In the genomic region with DNA sequence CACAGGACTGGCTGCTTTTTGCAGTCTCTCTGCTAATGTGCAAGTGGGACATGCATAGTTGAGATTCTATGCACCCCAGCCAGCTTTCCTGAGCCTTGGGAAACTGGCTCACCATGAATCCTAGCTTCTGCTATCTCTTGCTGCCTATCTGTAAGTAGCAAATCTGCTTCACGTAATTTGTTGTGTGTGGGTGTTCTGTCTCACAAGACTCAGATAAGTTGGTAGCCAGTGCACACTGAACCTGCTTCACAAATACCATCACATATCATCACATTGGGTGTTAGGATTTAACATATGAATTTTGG, we compare ENCODE assay signal across 21 cellular contexts. TPM values are rescaled to one million over a fixed set of nuclear protein-coding genes. Genes with fewer than 3 reads are reported as not detected.
A peak's percentile ranks its signal among the peaks of the same experiment; 100 is the strongest.
DNase-seq lines count a peak whose midpoint lies in the region; ATAC-seq and TF ChIP-seq lines count a peak whose summit lies in the region.
"Had no signal": no experiment of that assay in that cellular context is flagged by ENCODE, and none has a peak within 500 bp of the region (broad histone marks: within the 10 kb centered on the region; RNA-seq: fewer than 3 reads in every experiment).

No MANE protein-coding gene starts in this region.

- no peak for TF ChIP-seq RAD21 in IMR-90 (IDR thresholded peaks at IDR 0.05; ENCODE audit: low read length)

- dilution Hi-C loops in IMR-90 (cut with HindIII; ENCODE audit: low sequenced_read_pairs, unreplicated experiment): no loop called here

- H3K36me3 ChIP-seq in IMR-90 (ENCODE audit: control insufficient read depth, insufficient read depth, low read length) (no peaks in the 10 kb centered on the region), testis (ENCODE audit: low read depth, missing control alignments) (no peaks in the 10 kb centered on the region), PC-9 (ENCODE audit: low read depth) (no peaks in the 10 kb centered on the region)
- H3K36me3 ChIP-seq: colonic mucosa, HAP-1, sigmoid colon had no signal

- CTCF ChIA-PET in IMR-90 (lab: Yijun Ruan, JAX) (no interaction called here), PC-9 (lab: Charles Lee) (no interaction called here)

- H2BK5ac ChIP-seq in IMR-90 (ENCODE audit: low read depth, low read length, poor library complexity, severe bottlenecking): peak overlapping the region; percentile 73

- H3K4me1 ChIP-seq in IMR-90 (ENCODE audit: control insufficient read depth, insufficient read depth, low read length): peaks cover 6% of the 10 kb centered on the region
- no peaks in the 10 kb centered on the region for H3K4me1 ChIP-seq in testis
- no peaks in the 10 kb centered on the region for H3K4me1 ChIP-seq in PC-9 (replicated peaks; ENCODE audit: insufficient read depth)
- H3K4me1 ChIP-seq: body of pancreas, colonic mucosa, HAP-1, parathyroid adenoma, sigmoid colon had no signal

- H3K9ac ChIP-seq in IMR-90 (ENCODE audit: low read depth, low read length): no peak overlapping the region
- H3K9ac ChIP-seq: parathyroid adenoma had no signal

- peak overlapping the region in 1 of 2 experiments; percentile 46; a peak in 1 of 4 replicates for H4K8ac ChIP-seq in IMR-90 (ENCODE audit: low read depth in 2 of 2, low read length in 2 of 2)

- H3K4ac ChIP-seq in IMR-90 (ENCODE audit: low read depth, low read length): peak overlapping the region; percentile 68

- BruUV-seq in IMR-90 (replicated peaks; lab: Mats Ljungman, UMichigan) (no TSS peak), PC-9 (replicated peaks; lab: Mats Ljungman, UMichigan) (no TSS peak)

- H3F3A ChIP-seq in PC-9 (ENCODE audit: insufficient read depth, low read depth): no peaks in the 10 kb centered on the region

- H2AK9ac ChIP-seq in IMR-90 (replicated peaks; ENCODE audit: low read depth, low read length, poor library complexity): no peak overlapping the region

- H3K14ac ChIP-seq in IMR-90 (replicated peaks; ENCODE audit: low read depth, low read length): 0 out of 2 replicates have a peak overlapping the region, but pooled peaks have one; percentile 27

- H3K4me2 ChIP-seq in IMR-90 (ENCODE audit: low read depth, low read length): no peak overlapping the region
- H3K4me2 ChIP-seq in PC-9: no peak overlapping the region

- no peak overlapping the region for H4K5ac ChIP-seq in IMR-90 (ENCODE audit: low read depth, low read length)

- DNase-seq in IMR-90: peak; percentile 29
- DNase-seq in testis: peak; percentile 19
- DNase-seq in HuH-7 (ENCODE audit: low spot score): no peak
- no peak for DNase-seq in PC-9
- no peak for DNase-seq in stimulated activated CD4-positive, alpha-beta T cell treated with anti-CD3 and anti-CD28 coated beads, Interleukin-1b, Interleukin-23, amount 100 ng/mL, for 48 hours
- DNase-seq: activated CD8-positive, alpha-beta memory T cell treated with anti-CD3 and anti-CD28 coated beads for 24 hours; body of pancreas; colonic mucosa; islet precursor cell; natural killer cell; NCI-H1105 treated with DMSO at 0.1 percent for 48 hours; NCI-H2107; NCI-H526 treated with DMSO at 0.1 percent for 48 hours; sigmoid colon; stimulated activated CD4-positive, alpha-beta T cell treated with anti-CD3 and anti-CD28 coated beads, Interleukin-2, amount 100 ng/mL, for 24 hours; T-helper 9 cell had no signal

- H3K23ac ChIP-seq in IMR-90 (ENCODE audit: low read depth, low read length): no peak overlapping the region

- H4K91ac ChIP-seq in IMR-90 (ENCODE audit: insufficient read depth, low read depth, low read length): peak overlapping the region; percentile 73; the same call in 1 of the 2 replicates

- H2AK5ac ChIP-seq in IMR-90 (ENCODE audit: low read depth, low read length): peak overlapping the region; percentile 62; the same call in 1 of the 2 replicates

- in situ Hi-C loops in IMR-90 (cut with MboI; ENCODE audit: low sequenced_read_pairs): no loop called here

- peak overlapping the region; percentile 81; the same call in 1 of the 2 replicates for H3K18ac ChIP-seq in IMR-90 (ENCODE audit: low read depth, low read length)

- ATAC-seq in GM19395 (IDR thresholded peaks at IDR 0.05; ENCODE audit: unreplicated experiment): peak; percentile 19
- peak; percentile 16 for ATAC-seq in HG02852 (IDR thresholded peaks at IDR 0.05; ENCODE audit: unreplicated experiment)
- ATAC-seq in IMR-90 (ENCODE audit: low read depth): no peak; the same call in 1 of the 2 replicates
- ATAC-seq: activated CD4-positive, CD25-positive, alpha-beta regulatory T cell treated with anti-CD3 and anti-CD28 coated beads, Interleukin-2, amount 50 U/mL, for 24 hours; body of pancreas; natural killer cell had no signal

- no peak overlapping the region; the same call in 1 of the 2 replicates for H3K56ac ChIP-seq in IMR-90 (ENCODE audit: extremely low read depth, insufficient read depth, low read length)

- peaks cover 7% of the 10 kb centered on the region; the same call in 1 of the 2 replicates for H3K9me1 ChIP-seq in IMR-90 (ENCODE audit: insufficient read depth, low read length)

- TF ChIP-seq CTCF in IMR-90 (conservative IDR thresholded peaks at IDR 0.05; ENCODE audit: low read depth, low read length) (no peak), testis (IDR thresholded peaks at IDR 0.05) (no peak), PC-9 (conservative IDR thresholded peaks at IDR 0.05) (no peak)

- H3K4me3 ChIP-seq in IMR-90 (ENCODE audit: insufficient read depth, low read depth, low read length): no peak overlapping the region
- no peak overlapping the region for H3K4me3 ChIP-seq in testis
- no peak overlapping the region for H3K4me3 ChIP-seq in PC-9
- H3K4me3 ChIP-seq: body of pancreas, colonic mucosa, HAP-1, sigmoid colon had no signal

- peak overlapping the region; percentile 84; the same call in 1 of the 2 replicates for H2BK20ac ChIP-seq in IMR-90 (ENCODE audit: low read depth, low read length)

- H2AFZ ChIP-seq in IMR-90 (replicated peaks; ENCODE audit: low read length, poor library complexity) (no peak overlapping the region), PC-9 (no peak overlapping the region)
- H2AFZ ChIP-seq: parathyroid adenoma had no signal

- POLR2A ChIA-PET in IMR-90 (lab: Charles Lee; ENCODE audit: unreplicated experiment): no interaction called here
- POLR2A ChIA-PET in PC-9 (lab: Charles Lee; ENCODE audit: unreplicated experiment): no interaction called here

- H3K27me3 ChIP-seq in IMR-90 (ENCODE audit: control insufficient read depth, insufficient read depth, low read length) (no peaks in the 10 kb centered on the region), testis (no peaks in the 10 kb centered on the region), PC-9 (ENCODE audit: insufficient read depth, low read depth) (no peaks in the 10 kb centered on the region)
- H3K27me3 ChIP-seq: body of pancreas, colonic mucosa, sigmoid colon had no signal

- peak overlapping the region; percentile 74 for H2BK120ac ChIP-seq in IMR-90 (ENCODE audit: low read depth, low read length)

- no peaks in the 10 kb centered on the region for H3K79me2 ChIP-seq in PC-9 (ENCODE audit: low read depth)
- H3K79me2 ChIP-seq: parathyroid adenoma had no signal

- TF ChIP-seq POLR2A in IMR-90 (IDR thresholded peaks at IDR 0.05; ENCODE audit: low read depth, low read length) (no peak), testis (IDR thresholded peaks at IDR 0.05) (no peak)

- peak overlapping the region; percentile 49; the same call in 2 of the 3 replicates for H2BK15ac ChIP-seq in IMR-90 (ENCODE audit: low read depth, low read length)

- no peaks in the 10 kb centered on the region for H3K9me2 ChIP-seq in PC-9 (ENCODE audit: insufficient read depth)

- no CpG with 5 or more reads among the region's 1 CpG for WGBS in IMR-90 (ENCODE audit: extremely low coverage in 2 of 2, insufficient read length in 1 of 2), 2 experiments
- WGBS in testis, 2 donors: 46 to 80% methylated on average over 1 of the region's 1 CpG

- H3K9me3 ChIP-seq in IMR-90 (ENCODE audit: control insufficient read depth, insufficient read depth, low read length): peaks cover 4% of the 10 kb centered on the region
- H3K9me3 ChIP-seq in testis: no peaks in the 10 kb centered on the region
- 0 out of 2 replicates have a peak, but pooled peaks cover 4% of the 10 kb centered on the region for H3K9me3 ChIP-seq in PC-9 (ENCODE audit: insufficient read depth, low read depth)
- H3K9me3 ChIP-seq: body of pancreas, colonic mucosa, HAP-1, sigmoid colon had no signal

- H4K20me1 ChIP-seq in IMR-90 (ENCODE audit: insufficient read depth, low read length) (no peaks in the 10 kb centered on the region), PC-9 (ENCODE audit: insufficient read depth) (no peaks in the 10 kb centered on the region)

- H3K27ac ChIP-seq in IMR-90 (ENCODE audit: insufficient read depth, low read length) (no peak overlapping the region), testis (no peak overlapping the region), PC-9 (no peak overlapping the region)
- H3K27ac ChIP-seq: body of pancreas, colonic mucosa, parathyroid adenoma, sigmoid colon had no signal

- intact Hi-C loops in IMR-90 (cut with micrococcal nuclease) (no loop called here), testis (cut with DNase I; ENCODE audit: low total_unique reads) (no loop called here), PC-9 (cut with micrococcal nuclease; ENCODE audit: unreplicated experiment) (no loop called here)

- H3K79me1 ChIP-seq in IMR-90 (ENCODE audit: low read depth in 1 of 2, low read length in 2 of 2): no peaks in the 10 kb centered on the region

TF ChIP-seq in IMR-90, 13 proteins besides CTCF, POLR2A, EP300 and RAD21:
- no peak for TF ChIP-seq NFE2L2 (IDR thresholded peaks at IDR 0.05; ENCODE audit: low read depth, low read length)
- TF ChIP-seq CEBPB (IDR thresholded peaks at IDR 0.05; ENCODE audit: low read depth, low read length): no peak
TF ChIP-seq in IMR-90: peak in this region for 0.

RNA-seq across cellular contexts. Expression of a gene that starts 13.9 kb away (rescaled TPM):
- total RNA-seq in IMR-90 (2012; rRNA removed) (22.8 and 27.2 TPM in 2 replicates), testis (10 to 100 TPM; 16.6 to 18.5 TPM), PC-9 (2021) (32.7 and 42.8 TPM in 2 replicates)
- polyA plus RNA-seq in IMR-90 (2012; rRNA removed) (11.0 and 12.2 TPM in 2 replicates), testis (ENCODE audit: insufficient read depth, low read depth, low replicate concordance) (16.7 TPM)
- 1.9 and 5.2 TPM in 2 replicates for polyA plus RNA-seq in IMR-90 (2012; cell fraction: cytosol; rRNA removed)
- polyA plus RNA-seq in IMR-90 (2012; cell fraction: nucleus; rRNA removed; ENCODE audit: low replicate concordance): 1.2 and 8.7 TPM in 2 replicates

Comparison
In these comparisons a context has a peak if more than half of its experiments do, and no peak if none do; other contexts are left out.
1. DNase-seq: peak in IMR-90 (single experiment) and testis (single experiment); none in HuH-7 (single experiment), PC-9 (0 of 2) and stimulated activated CD4-positive, alpha-beta T cell treated with anti-CD3 and anti-CD28 coated beads, Interleukin-1b, Interleukin-23, amount 100 ng/mL, for 48 hours (single experiment).